11 cellular contexts compared by ENCODE assay signal in genomic region chr3:53821631-53822068, GRCh38. TPM values are rescaled to one million over a fixed set of nuclear protein-coding genes. Genes with fewer than 3 reads are reported as not detected.
A peak's percentile ranks its signal among the peaks of the same experiment; 100 is the strongest.
DNase-seq lines count a peak whose midpoint lies in the region; ATAC-seq and TF ChIP-seq lines count a peak whose summit lies in the region.
"Had no signal": no experiment of that assay in that cellular context is flagged by ENCODE, and none has a peak within 500 bp of the region (broad histone marks: within the 10 kb centered on the region; RNA-seq: fewer than 3 reads in every experiment).

No MANE protein-coding gene starts in this region.

- peak; percentile 73 for DNase-seq in NCI-H2107 treated with DMSO at 0.1 percent for 48 hours (lab: John Stamatoyannopoulos, UW; ENCODE audit: unreplicated experiment)
- DNase-seq in NCI-H2107 (lab: John Stamatoyannopoulos, UW): no peak
- peak; percentile 7 for DNase-seq in HPDE6-E6E7 (ENCODE audit: extremely low spot score)
- peak; percentile 21 to 24 for DNase-seq in fibroblast of lung (ENCODE audit: low read depth in 2 of 2)
- DNase-seq in stimulated activated naive B cell treated with anti-CD40 and anti-IgM and Interleukin-4, amounts not matched to agents 10 μg/mL and 1 μg/mL and 100 μg/mL, for 72 hours: no peak
- DNase-seq in SW480 (ENCODE audit: low spot score): no peak
- no peak for DNase-seq in activated CD4-positive, alpha-beta T cell treated with anti-CD3 and anti-CD28 coated beads, Interleukin-2, amount 10 ng/mL, durations not matched to agents 24 days and 14 days
- no peak for DNase-seq in activated CD4-positive, alpha-beta T cell treated with anti-CD3 and anti-CD28 coated beads, Interleukin-2, amount 50 U/mL, for 1 hour
- DNase-seq: ACHN; effector CD4-positive, alpha-beta T cell had no signal

- H3K4me3 Mint-ChIP-seq in stimulated activated naive B cell treated with anti-CD40 and anti-IgM and Interleukin-4, amounts not matched to agents 10 μg/mL and 1 μg/mL and 100 μg/mL, for 72 hours: no peak overlapping the region
- no peak overlapping the region for H3K4me3 Mint-ChIP-seq in activated CD4-positive, alpha-beta T cell treated with anti-CD3 and anti-CD28 coated beads, Interleukin-2, amount 10 ng/mL, durations not matched to agents 24 days and 14 days

- peak; percentile 48 to 54 for ATAC-seq in stimulated activated naive B cell treated with anti-CD40 and anti-IgM and Interleukin-4, amounts not matched to agents 10 μg/mL and 1 μg/mL and 100 μg/mL, for 72 hours (replicated peaks)

- H3K36me3 ChIP-seq in fibroblast of lung (ENCODE audit: control insufficient read depth, insufficient read depth, low read length): no peaks in the 10 kb centered on the region

- H3K9ac ChIP-seq in fibroblast of lung (ENCODE audit: insufficient read depth, low read length): no peak overlapping the region

- H4K20me1 ChIP-seq in fibroblast of lung (ENCODE audit: control insufficient read depth, extremely low read depth, insufficient read depth, low read length): no peaks in the 10 kb centered on the region

- H3K36me3 Mint-ChIP-seq in stimulated activated naive B cell treated with anti-CD40 and anti-IgM and Interleukin-4, amounts not matched to agents 10 μg/mL and 1 μg/mL and 100 μg/mL, for 72 hours: peaks cover 62 to 81% of the 10 kb centered on the region in 2 donors
- no peaks in the 10 kb centered on the region for H3K36me3 Mint-ChIP-seq in activated CD4-positive, alpha-beta T cell treated with anti-CD3 and anti-CD28 coated beads, Interleukin-2, amount 10 ng/mL, durations not matched to agents 24 days and 14 days (ENCODE audit: low read depth)

- no peaks in the 10 kb centered on the region for H3K79me2 ChIP-seq in fibroblast of lung (ENCODE audit: control insufficient read depth, insufficient read depth, low read length)

- H3K4me1 ChIP-seq in fibroblast of lung (ENCODE audit: control insufficient read depth, extremely low read depth, insufficient read depth, low read length): no peaks in the 10 kb centered on the region
- H3K4me1 ChIP-seq: prostate gland had no signal

- no peak overlapping the region for H3K27ac Mint-ChIP-seq in stimulated activated naive B cell treated with anti-CD40 and anti-IgM and Interleukin-4, amounts not matched to agents 10 μg/mL and 1 μg/mL and 100 μg/mL, for 72 hours
- no peak overlapping the region for H3K27ac Mint-ChIP-seq in activated CD4-positive, alpha-beta T cell treated with anti-CD3 and anti-CD28 coated beads, Interleukin-2, amount 10 ng/mL, durations not matched to agents 24 days and 14 days

- no peak overlapping the region for H3K4me3 ChIP-seq in fibroblast of lung (replicated peaks in 1 of 4; ENCODE audit: control extremely low read depth in 1 of 4, insufficient read depth in 1 of 4, low read depth in 3 of 4, low read length in 4 of 4)
- H3K4me3 ChIP-seq: prostate gland had no signal

- TF ChIP-seq CTCF in fibroblast of lung (conservative IDR thresholded peaks at IDR 0.05 in 1 of 2, IDR thresholded peaks at IDR 0.05 in 1 of 2; ENCODE audit: low read depth in 1 of 2, low read length in 2 of 2): no peak

- no peaks in the 10 kb centered on the region for H3K27me3 ChIP-seq in fibroblast of lung (ENCODE audit: control insufficient read depth, insufficient read depth, low read length)

- H2AFZ ChIP-seq in fibroblast of lung (ENCODE audit: low read length): no peak overlapping the region

- peaks cover 8 to 19% of the 10 kb centered on the region in 2 donors for H3K4me1 Mint-ChIP-seq in stimulated activated naive B cell treated with anti-CD40 and anti-IgM and Interleukin-4, amounts not matched to agents 10 μg/mL and 1 μg/mL and 100 μg/mL, for 72 hours
- H3K4me1 Mint-ChIP-seq in activated CD4-positive, alpha-beta T cell treated with anti-CD3 and anti-CD28 coated beads, Interleukin-2, amount 10 ng/mL, durations not matched to agents 24 days and 14 days: no peaks in the 10 kb centered on the region

- H3K27me3 Mint-ChIP-seq in stimulated activated naive B cell treated with anti-CD40 and anti-IgM and Interleukin-4, amounts not matched to agents 10 μg/mL and 1 μg/mL and 100 μg/mL, for 72 hours: peaks cover 12 to 39% of the 10 kb centered on the region in 2 donors
- H3K27me3 Mint-ChIP-seq in activated CD4-positive, alpha-beta T cell treated with anti-CD3 and anti-CD28 coated beads, Interleukin-2, amount 10 ng/mL, durations not matched to agents 24 days and 14 days: peaks cover 10% of the 10 kb centered on the region

- H3K27ac ChIP-seq in fibroblast of lung (ENCODE audit: insufficient read depth, low read length): no peak overlapping the region
- H3K27ac ChIP-seq: prostate gland had no signal

- no peak overlapping the region for H3K4me2 ChIP-seq in fibroblast of lung (ENCODE audit: extremely low read depth, insufficient read depth, low read length)

- H3K9me3 ChIP-seq in fibroblast of lung (ENCODE audit: control insufficient read depth, insufficient read depth, low read depth, low read length): no peaks in the 10 kb centered on the region
- H3K9me3 ChIP-seq: prostate gland had no signal

- intact Hi-C loops in activated CD4-positive, alpha-beta T cell treated with anti-CD3 and anti-CD28 coated beads, Interleukin-2, amount 10 ng/mL, durations not matched to agents 24 days and 14 days (cut with micrococcal nuclease): no loop called here

- no peaks in the 10 kb centered on the region for H3K9me3 Mint-ChIP-seq in stimulated activated naive B cell treated with anti-CD40 and anti-IgM and Interleukin-4, amounts not matched to agents 10 μg/mL and 1 μg/mL and 100 μg/mL, for 72 hours
- no peaks in the 10 kb centered on the region for H3K9me3 Mint-ChIP-seq in activated CD4-positive, alpha-beta T cell treated with anti-CD3 and anti-CD28 coated beads, Interleukin-2, amount 10 ng/mL, durations not matched to agents 24 days and 14 days

RNA-seq across cellular contexts. Expression of gene CHDH, which starts 24.6 kb away (rescaled TPM):
- 0.77 and 0.83 TPM in 2 replicates for total RNA-seq in fibroblast of lung
- 0.15 and 0.23 TPM in 2 replicates for polyA plus RNA-seq in fibroblast of lung
- 0.23 and 0.34 TPM in 2 replicates for polyA plus RNA-seq in fibroblast of lung (2012)
- polyA minus RNA-seq in fibroblast of lung (ENCODE audit: low replicate concordance): 0.11 and 0.12 TPM in 2 replicates
- total RNA-seq in activated CD4-positive, alpha-beta T cell treated with anti-CD3 and anti-CD28 coated beads, Interleukin-2, amount 10 ng/mL, durations not matched to agents 24 days and 14 days: 0.62 and 0.75 TPM in 2 replicates

RNA-seq across cellular contexts. Expression of gene IL17RB, which starts 24.7 kb away (rescaled TPM):
- 0.26 and 0.33 TPM in 2 replicates for total RNA-seq in fibroblast of lung
- polyA plus RNA-seq in fibroblast of lung: 0.12 and 0.32 TPM in 2 replicates
- 0.96 and 1.1 TPM in 2 replicates for polyA plus RNA-seq in fibroblast of lung (2012)
- polyA minus RNA-seq in fibroblast of lung (ENCODE audit: low replicate concordance): 1.3 TPM in 1 of 2 replicates, not detected in the other
- 1.3 and 2.2 TPM in 2 replicates for total RNA-seq in activated CD4-positive, alpha-beta T cell treated with anti-CD3 and anti-CD28 coated beads, Interleukin-2, amount 10 ng/mL, durations not matched to agents 24 days and 14 days

Comparison
In these comparisons a context has a peak if more than half of its experiments do, and no peak if none do; other contexts are left out.
1. DNase-seq: peak in NCI-H2107 treated with DMSO at 0.1 percent for 48 hours (single experiment), HPDE6-E6E7 (single experiment) and fibroblast of lung (2 of 2); none in NCI-H2107 (single experiment), stimulated activated naive B cell treated with anti-CD40 and anti-IgM and Interleukin-4, amounts not matched to agents 10 μg/mL and 1 μg/mL and 100 μg/mL, for 72 hours (single experiment), SW480 (single experiment), activated CD4-positive, alpha-beta T cell treated with anti-CD3 and anti-CD28 coated beads, Interleukin-2, amount 10 ng/mL, durations not matched to agents 24 days and 14 days (single experiment) and activated CD4-positive, alpha-beta T cell treated with anti-CD3 and anti-CD28 coated beads, Interleukin-2, amount 50 U/mL, for 1 hour (single experiment).